Comparison of ENCODE assay signal across 9 cellular contexts in genomic region chr14:94028450-94028826, GRCh38. TPM values are rescaled to one million over a fixed set of nuclear protein-coding genes. Genes with fewer than 3 reads are reported as not detected.
A peak's percentile ranks its signal among the peaks of the same experiment; 100 is the strongest.
DNase-seq lines count a peak whose midpoint lies in the region; ATAC-seq and TF ChIP-seq lines count a peak whose summit lies in the region.
"Had no signal": no experiment of that assay in that cellular context is flagged by ENCODE, and none has a peak within 500 bp of the region (broad histone marks: within the 10 kb centered on the region; RNA-seq: fewer than 3 reads in every experiment).

No MANE protein-coding gene starts in this region.

- peaks cover 10 to 25% (median 14%) of the 10 kb centered on the region in 7 donors for H3K4me1 Mint-ChIP-seq in naive thymus-derived CD4-positive, alpha-beta T cell

- H3K4me3 Mint-ChIP-seq in naive thymus-derived CD4-positive, alpha-beta T cell = peak overlapping the region in 9 of 10 donors; percentile 16 to 75 (median 47)

- no peaks in the 10 kb centered on the region for H3K9me3 ChIP-seq in naive thymus-derived CD4-positive, alpha-beta T cell (ENCODE audit: control insufficient read depth in 2 of 3, low read length in 3 of 3)
- H3K9me3 ChIP-seq in effector memory CD4-positive, alpha-beta T cell (ENCODE audit: control insufficient read depth, low read length) = no peaks in the 10 kb centered on the region
- no peaks in the 10 kb centered on the region for H3K9me3 ChIP-seq in Karpas-422 (ENCODE audit: low read length)
- H3K9me3 ChIP-seq in ovary = no peaks in the 10 kb centered on the region

- peaks cover 0 to 2% (median 0%) of the 10 kb centered on the region in 5 donors for H3K36me3 Mint-ChIP-seq in naive thymus-derived CD4-positive, alpha-beta T cell

- H3K4me3 ChIP-seq in naive thymus-derived CD4-positive, alpha-beta T cell (ENCODE audit: low read length) = no peak overlapping the region
- no peak overlapping the region for H3K4me3 ChIP-seq in effector memory CD4-positive, alpha-beta T cell (ENCODE audit: insufficient read depth, low read depth, low read length, poor library complexity, severe bottlenecking)
- H3K4me3 ChIP-seq in Karpas-422 (ENCODE audit: low read length) (no peak overlapping the region), ovary (no peak overlapping the region)

- H3K9ac ChIP-seq in Karpas-422 (ENCODE audit: low read length) = no peak overlapping the region

- H3K9me2 ChIP-seq in Karpas-422 (replicated peaks; ENCODE audit: insufficient read depth, low read length) = no peaks in the 10 kb centered on the region

- H3K4me1 ChIP-seq in naive thymus-derived CD4-positive, alpha-beta T cell (ENCODE audit: control insufficient read depth in 2 of 2, insufficient read depth in 2 of 2, low read length in 2 of 2) = peaks cover 5 to 12% of the 10 kb centered on the region in 2 donors
- H3K4me1 ChIP-seq in effector memory CD4-positive, alpha-beta T cell (ENCODE audit: control insufficient read depth, insufficient read depth, low read length, poor library complexity, severe bottlenecking) = peaks cover 17% of the 10 kb centered on the region
- no peaks in the 10 kb centered on the region for H3K4me1 ChIP-seq in Karpas-422 (ENCODE audit: low read length)
- no peaks in the 10 kb centered on the region for H3K4me1 ChIP-seq in ovary (ENCODE audit: insufficient read depth)

- ATAC-seq in naive thymus-derived CD4-positive, alpha-beta T cell = no peak

- H3K27me3 Mint-ChIP-seq in naive thymus-derived CD4-positive, alpha-beta T cell = peaks cover 0 to 2% (median 0%) of the 10 kb centered on the region in 5 donors

- no peaks in the 10 kb centered on the region for H3K36me3 ChIP-seq in naive thymus-derived CD4-positive, alpha-beta T cell (ENCODE audit: control insufficient read depth in 2 of 3, insufficient read depth in 3 of 3, low read length in 3 of 3)
- no peaks in the 10 kb centered on the region for H3K36me3 ChIP-seq in effector memory CD4-positive, alpha-beta T cell (ENCODE audit: control insufficient read depth, insufficient read depth, low read length)
- H3K36me3 ChIP-seq in Karpas-422 (ENCODE audit: insufficient read depth, low read length) (no peaks in the 10 kb centered on the region), ovary (no peaks in the 10 kb centered on the region)

- H3K27ac ChIP-seq in naive thymus-derived CD4-positive, alpha-beta T cell (ENCODE audit: low read depth, low read length) = no peak overlapping the region
- no peak overlapping the region for H3K27ac ChIP-seq in effector memory CD4-positive, alpha-beta T cell (ENCODE audit: insufficient read depth, low read length, poor library complexity, severe bottlenecking)
- H3K27ac ChIP-seq in Karpas-422 (ENCODE audit: low read length) (no peak overlapping the region), ovary (no peak overlapping the region)

- intact Hi-C loops in naive thymus-derived CD4-positive, alpha-beta T cell (cut with micrococcal nuclease) = no loop called here
- intact Hi-C loops in ovary (cut with DNase I) = no loop called here

- H3K27ac Mint-ChIP-seq in naive thymus-derived CD4-positive, alpha-beta T cell = peak overlapping the region in 3 of 9 donors; percentile 1 to 60 (median 50)

- H4K20me1 ChIP-seq in Karpas-422 (ENCODE audit: insufficient read depth, low read depth, low read length) = no peaks in the 10 kb centered on the region

- H3K9me3 Mint-ChIP-seq in naive thymus-derived CD4-positive, alpha-beta T cell = no peaks in the 10 kb centered on the region

- no peaks in the 10 kb centered on the region for H3K27me3 ChIP-seq in naive thymus-derived CD4-positive, alpha-beta T cell (ENCODE audit: control insufficient read depth in 2 of 2, insufficient read depth in 2 of 2, low read length in 2 of 2)
- H3K27me3 ChIP-seq in effector memory CD4-positive, alpha-beta T cell (replicated peaks; ENCODE audit: control insufficient read depth, insufficient read depth, low read length, poor library complexity, severe bottlenecking) = no peaks in the 10 kb centered on the region
- H3K27me3 ChIP-seq in Karpas-422 (ENCODE audit: low read length) (no peaks in the 10 kb centered on the region), ovary (no peaks in the 10 kb centered on the region)

- H3K4me2 ChIP-seq in Karpas-422 (ENCODE audit: low read depth, low read length, poor library complexity, severe bottlenecking) = no peak overlapping the region

- no peaks in the 10 kb centered on the region for H3K79me2 ChIP-seq in Karpas-422 (ENCODE audit: low read length)

- 84 to 91% (median 85%) methylated on average over 4 of the region's 4 CpGs for WGBS in ovary, 3 donors

- H2AFZ ChIP-seq in Karpas-422 (ENCODE audit: low read length) = no peak overlapping the region

- POLR2A ChIA-PET in GM10248 (lab: Yijun Ruan, JAX) = no interaction called here
- POLR2A ChIA-PET in naive thymus-derived CD4-positive, alpha-beta T cell (lab: Charles Lee) = interaction anchor here (0.5 to 0.7 kb wide), 2 partner anchors 49 to 153 kb away, joined by 3 read pairs; no protein-coding TSS in a partner anchor

- TF ChIP-seq CTCF in GM10248 (IDR thresholded peaks at IDR 0.05; ENCODE audit: control extremely low read depth, extremely low read depth, low read depth, missing control alignments) = no peak
- no peak for TF ChIP-seq CTCF in ovary (IDR thresholded peaks at IDR 0.05)

- no peak for TF ChIP-seq EP300 in ovary (IDR thresholded peaks at IDR 0.05)

- DNase-seq in GM10248 (ENCODE audit: extremely low spot score) (peak; percentile 43), Kasumi-1 (lab: John Stamatoyannopoulos, UW) (peak; percentile 63 to 82), Karpas-422 (no peak), ovary (no peak)
- DNase-seq in activated CD8-positive, alpha-beta memory T cell treated with anti-CD3 and anti-CD28 coated beads, Interleukin-2, amount 50 U/mL, for 4 hours = peak; percentile 39
- DNase-seq in naive thymus-derived CD4-positive, alpha-beta T cell = no peak
- no peak for DNase-seq in effector memory CD4-positive, alpha-beta T cell

- TF ChIP-seq POLR2A in ovary (IDR thresholded peaks at IDR 0.05) = no peak

- CTCF ChIA-PET in GM10248 (lab: Yijun Ruan, JAX) = interaction anchor here (0.9 to 16.5 kb wide), 8 partner anchors 7 to 373 kb away, joined by 3 to 151 read pairs (median 4); no protein-coding TSS in a partner anchor
- CTCF ChIA-PET in naive thymus-derived CD4-positive, alpha-beta T cell (lab: Charles Lee) = interaction anchor here (1.1 to 1.2 kb wide), 2 partner anchors 8 to 88 kb away, joined by 3 to 4 read pairs; no protein-coding TSS in a partner anchor

RNA-seq across cellular contexts. Expression of gene OTUB2, which starts 2.3 kb away (rescaled TPM):
- 1 to 10 TPM in 1 of 5 experiments, under 1 TPM in 3, not detected in 1; 0.11 to 2.5 (median 0.63) TPM for total RNA-seq in naive thymus-derived CD4-positive, alpha-beta T cell
- under 1 TPM; 0.35 to 0.56 TPM for polyA plus RNA-seq in naive thymus-derived CD4-positive, alpha-beta T cell
- not detected in 2 replicates for total RNA-seq in Karpas-422 (2014; rRNA removed; shearing (Covaris generic); ENCODE audit: low replicate concordance)
- total RNA-seq in ovary = 1 to 10 TPM in 3 of 7 donors, under 1 TPM in 4; 0.48 to 1.6 (median 0.76) TPM
- 1 to 10 TPM in 1 of 2 donors, under 1 TPM in 1; 0.41 to 1.5 TPM for polyA plus RNA-seq in ovary

RNA-seq across cellular contexts. Expression of gene CCDC197, which starts 31.3 kb away (rescaled TPM):
- total RNA-seq in naive thymus-derived CD4-positive, alpha-beta T cell = not detected
- not detected for polyA plus RNA-seq in naive thymus-derived CD4-positive, alpha-beta T cell
- not detected in 2 replicates for total RNA-seq in Karpas-422 (2014; rRNA removed; shearing (Covaris generic); ENCODE audit: low replicate concordance)
- total RNA-seq in ovary = not detected
- polyA plus RNA-seq in ovary = not detected
- total RNA-seq: NCI-H460 had no signal
- polyA plus RNA-seq: adipose tissue had no signal

RNA-seq across cellular contexts. Expression of gene ASB2, which starts 52.1 kb away (rescaled TPM):
- 10 to 100 TPM in 1 of 5 experiments, 1 to 10 TPM in 2, under 1 TPM in 2; 0.32 to 63.1 (median 1.4) TPM for total RNA-seq in naive thymus-derived CD4-positive, alpha-beta T cell
- polyA plus RNA-seq in naive thymus-derived CD4-positive, alpha-beta T cell = not detected
- 0.69 and 2.3 TPM in 2 replicates for total RNA-seq in Karpas-422 (2014; rRNA removed; shearing (Covaris generic); ENCODE audit: low replicate concordance)
- total RNA-seq in ovary = 10 to 100 TPM in 1 of 7 donors, 1 to 10 TPM in 6; 1.3 to 25.6 (median 3.0) TPM
- 10 to 100 TPM in 1 of 2 donors, 1 to 10 TPM in 1; 2.6 to 18.8 TPM for polyA plus RNA-seq in ovary
- total RNA-seq: NCI-H460 had no signal

RNA-seq across cellular contexts. Expression of gene DDX24, which starts 52.6 kb away (rescaled TPM):
- total RNA-seq in naive thymus-derived CD4-positive, alpha-beta T cell = 100 to 1,000 TPM; 214 to 438 (median 333) TPM
- 100 to 1,000 TPM; 190 to 306 TPM for polyA plus RNA-seq in naive thymus-derived CD4-positive, alpha-beta T cell
- 217 and 248 TPM in 2 replicates for total RNA-seq in Karpas-422 (2014; rRNA removed; shearing (Covaris generic); ENCODE audit: low replicate concordance)
- total RNA-seq in ovary = 100 to 1,000 TPM in 6 of 7 donors, 10 to 100 TPM in 1; 98.8 to 286 (median 233) TPM
- 100 to 1,000 TPM; 118 to 521 TPM for polyA plus RNA-seq in ovary

RNA-seq across cellular contexts. Expression of gene IFI27L1, which starts 52.7 kb away (rescaled TPM):
- 10 to 100 TPM in 2 of 5 experiments, 1 to 10 TPM in 3; 6.3 to 31.8 (median 8.2) TPM for total RNA-seq in naive thymus-derived CD4-positive, alpha-beta T cell
- polyA plus RNA-seq in naive thymus-derived CD4-positive, alpha-beta T cell = 1 to 10 TPM; 7.6 to 8.5 TPM
- 7.8 and 17.6 TPM in 2 replicates for total RNA-seq in Karpas-422 (2014; rRNA removed; shearing (Covaris generic); ENCODE audit: low replicate concordance)
- 10 to 100 TPM; 27.4 to 57.0 (median 32.8) TPM for total RNA-seq in ovary
- 10 to 100 TPM; 21.5 to 43.9 TPM for polyA plus RNA-seq in ovary

Comparison
In these comparisons a context has a peak if more than half of its experiments do, and no peak if none do; other contexts are left out.
1. DNase-seq: peak in GM10248 (single experiment), Kasumi-1 (2 of 2) and activated CD8-positive, alpha-beta memory T cell treated with anti-CD3 and anti-CD28 coated beads, Interleukin-2, amount 50 U/mL, for 4 hours (single experiment); none in naive thymus-derived CD4-positive, alpha-beta T cell (0 of 9), effector memory CD4-positive, alpha-beta T cell (0 of 3), Karpas-422 (single experiment) and ovary (0 of 5).